In the genomic region with DNA sequence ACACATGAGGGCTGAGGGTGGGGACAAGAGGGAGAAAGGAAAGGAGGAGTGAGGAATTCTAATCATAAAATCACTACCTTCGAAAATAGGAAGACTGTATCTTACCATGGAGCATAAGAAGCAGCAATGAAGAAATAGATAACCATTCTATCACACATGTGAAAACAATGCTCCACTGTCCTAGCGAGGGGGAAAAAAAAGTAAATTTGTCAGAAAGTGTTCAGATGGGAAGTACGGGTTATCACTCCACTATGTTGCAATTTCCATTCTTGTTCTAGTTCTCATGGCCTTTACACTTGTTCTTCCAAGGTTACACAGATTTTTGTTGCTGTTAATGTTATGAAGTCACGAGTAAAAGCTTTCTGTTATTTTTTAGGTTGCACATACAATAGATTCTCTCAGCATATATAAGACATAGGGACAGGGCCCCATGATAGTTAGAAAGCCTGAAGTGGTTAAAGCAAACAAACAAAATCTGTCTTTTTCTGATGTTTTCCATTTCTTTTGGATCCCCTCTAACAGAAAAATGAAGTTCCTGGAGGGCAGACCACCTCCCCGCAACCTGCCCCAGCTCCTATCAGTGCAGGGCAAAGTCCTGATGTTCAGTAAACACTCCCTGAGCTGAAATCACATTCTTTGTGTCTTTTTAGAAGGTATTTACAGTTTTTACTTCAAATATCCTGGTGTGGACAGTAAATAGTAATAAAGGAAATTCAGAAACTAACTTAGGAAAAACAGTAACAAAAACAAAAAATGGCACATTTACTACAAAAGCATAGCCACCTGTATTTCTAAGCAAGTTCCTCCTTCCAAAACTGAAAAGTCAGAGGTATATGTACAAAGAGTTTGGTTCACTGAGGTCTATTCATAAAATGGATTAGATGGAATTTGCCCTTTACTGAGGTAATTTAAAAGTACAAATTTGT, we compare ENCODE assay signal across 1 cellular context.
A peak's percentile ranks its signal among the peaks of the same experiment; 100 is the strongest.
TF ChIP-seq lines count a peak whose summit lies in the region.

No MANE protein-coding gene starts in this region.

TF ChIP-seq in HepG2, 621 proteins besides CTCF, POLR2A, EP300 and RAD21 (continued from another document and continues in another):
- TF ChIP-seq GFI1 (CRISPR knock-in tag; IDR thresholded peaks at IDR 0.05; ENCODE audit: borderline replicate concordance) (peak; percentile 96), SP1 (IDR thresholded peaks at IDR 0.05) (no peak), SP1 (CRISPR knock-in tag; IDR thresholded peaks at IDR 0.05) (peak; percentile 8; the same call in 1 of the 2 replicates), FOXA3 (CRISPR knock-in tag; IDR thresholded peaks at IDR 0.05) (peak; percentile 91), TBX3 (IDR thresholded peaks at IDR 0.05; ENCODE audit: borderline replicate concordance) (peak; percentile 46; the same call in 1 of the 2 replicates), FOXJ3 (CRISPR knock-in tag; IDR thresholded peaks at IDR 0.05; ENCODE audit: borderline replicate concordance) (peak; percentile 90), SSRP1 (CRISPR knock-in tag; IDR thresholded peaks at IDR 0.05) (peak; percentile 87; the same call in 1 of the 2 replicates), NR3C1 (CRISPR knock-in tag; IDR thresholded peaks at IDR 0.05) (no peak), ZNF333 (CRISPR knock-in tag; IDR thresholded peaks at IDR 0.05; ENCODE audit: borderline replicate concordance) (no peak; the same call in 1 of the 2 replicates), ZBTB7A (CRISPR knock-in tag; IDR thresholded peaks at IDR 0.05) (no peak), SMC3 (IDR thresholded peaks at IDR 0.05; ENCODE audit: low read length) (peak; percentile 3; the same call in 1 of the 2 replicates), CCAR2 (optimal IDR thresholded peaks at IDR 0.05; ENCODE audit: low read depth, low read length) (no peak), PAX8 (CRISPR knock-in tag; IDR thresholded peaks at IDR 0.05; ENCODE audit: borderline replicate concordance) (no peak), ZBTB20 (CRISPR knock-in tag; IDR thresholded peaks at IDR 0.05; ENCODE audit: borderline replicate concordance, low read depth) (peak; percentile 78; the same call in 1 of the 2 replicates), HOXD1 (CRISPR knock-in tag; IDR thresholded peaks at IDR 0.05) (peak; percentile 77), HNF4A (CRISPR knock-in tag; IDR thresholded peaks at IDR 0.05) (peak; percentile 96), MED13 (CRISPR knock-in tag; IDR thresholded peaks at IDR 0.05) (peak; percentile 87), DPF2 (CRISPR knock-in tag; IDR thresholded peaks at IDR 0.05; ENCODE audit: borderline replicate concordance, low read depth) (peak; percentile 93), ZNF878 (CRISPR knock-in tag; IDR thresholded peaks at IDR 0.05) (peak; percentile 77; the same call in 1 of the 2 replicates), PHF5A (CRISPR knock-in tag; IDR thresholded peaks at IDR 0.05; ENCODE audit: low read depth, unreplicated experiment) (peak; percentile 79), FOSL2 (CRISPR knock-in tag; IDR thresholded peaks at IDR 0.05) (peak; percentile 74; the same call in 1 of the 2 replicates), PHF21A (CRISPR knock-in tag; IDR thresholded peaks at IDR 0.05) (peak; percentile 83), ADNP (CRISPR knock-in tag; IDR thresholded peaks at IDR 0.05) (no peak), MTF2 (CRISPR knock-in tag; IDR thresholded peaks at IDR 0.05; ENCODE audit: borderline replicate concordance) (no peak), FLYWCH1 (CRISPR knock-in tag; IDR thresholded peaks at IDR 0.05) (peak; percentile 76; the same call in 1 of the 2 replicates), GATA4 (IDR thresholded peaks at IDR 0.05; ENCODE audit: borderline replicate concordance, low read depth) (peak; percentile 97), CBX5 (CRISPR knock-in tag; IDR thresholded peaks at IDR 0.05; ENCODE audit: borderline replicate concordance) (peak; percentile 67; the same call in 1 of the 2 replicates), THYN1 (CRISPR knock-in tag; IDR thresholded peaks at IDR 0.05; ENCODE audit: borderline replicate concordance, low read depth) (no peak), MTA1 (CRISPR knock-in tag; IDR thresholded peaks at IDR 0.05; ENCODE audit: borderline replicate concordance) (peak; percentile 8; the same call in 1 of the 2 replicates), ZNF326 (CRISPR knock-in tag; IDR thresholded peaks at IDR 0.05; ENCODE audit: borderline replicate concordance) (no peak)
- TF ChIP-seq, protein P1, sequence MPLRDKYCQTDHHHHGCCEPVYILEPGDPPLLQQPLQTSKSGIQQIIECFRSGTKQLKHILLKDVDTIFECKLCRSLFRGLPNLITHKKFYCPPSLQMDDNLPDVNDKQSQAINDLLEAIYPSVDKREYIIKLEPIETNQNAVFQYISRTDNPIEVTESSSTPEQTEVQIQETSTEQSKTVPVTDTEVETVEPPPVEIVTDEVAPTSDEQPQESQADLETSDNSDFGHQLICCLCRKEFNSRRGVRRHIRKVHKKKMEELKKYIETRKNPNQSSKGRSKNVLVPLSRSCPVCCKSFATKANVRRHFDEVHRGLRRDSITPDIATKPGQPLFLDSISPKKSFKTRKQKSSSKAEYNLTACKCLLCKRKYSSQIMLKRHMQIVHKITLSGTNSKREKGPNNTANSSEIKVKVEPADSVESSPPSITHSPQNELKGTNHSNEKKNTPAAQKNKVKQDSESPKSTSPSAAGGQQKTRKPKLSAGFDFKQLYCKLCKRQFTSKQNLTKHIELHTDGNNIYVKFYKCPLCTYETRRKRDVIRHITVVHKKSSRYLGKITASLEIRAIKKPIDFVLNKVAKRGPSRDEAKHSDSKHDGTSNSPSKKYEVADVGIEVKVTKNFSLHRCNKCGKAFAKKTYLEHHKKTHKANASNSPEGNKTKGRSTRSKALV (CRISPR knock-in tag; IDR thresholded peaks at IDR 0.05): peak; percentile 74; the same call in 1 of the 2 replicates
- TF ChIP-seq, protein P2, sequence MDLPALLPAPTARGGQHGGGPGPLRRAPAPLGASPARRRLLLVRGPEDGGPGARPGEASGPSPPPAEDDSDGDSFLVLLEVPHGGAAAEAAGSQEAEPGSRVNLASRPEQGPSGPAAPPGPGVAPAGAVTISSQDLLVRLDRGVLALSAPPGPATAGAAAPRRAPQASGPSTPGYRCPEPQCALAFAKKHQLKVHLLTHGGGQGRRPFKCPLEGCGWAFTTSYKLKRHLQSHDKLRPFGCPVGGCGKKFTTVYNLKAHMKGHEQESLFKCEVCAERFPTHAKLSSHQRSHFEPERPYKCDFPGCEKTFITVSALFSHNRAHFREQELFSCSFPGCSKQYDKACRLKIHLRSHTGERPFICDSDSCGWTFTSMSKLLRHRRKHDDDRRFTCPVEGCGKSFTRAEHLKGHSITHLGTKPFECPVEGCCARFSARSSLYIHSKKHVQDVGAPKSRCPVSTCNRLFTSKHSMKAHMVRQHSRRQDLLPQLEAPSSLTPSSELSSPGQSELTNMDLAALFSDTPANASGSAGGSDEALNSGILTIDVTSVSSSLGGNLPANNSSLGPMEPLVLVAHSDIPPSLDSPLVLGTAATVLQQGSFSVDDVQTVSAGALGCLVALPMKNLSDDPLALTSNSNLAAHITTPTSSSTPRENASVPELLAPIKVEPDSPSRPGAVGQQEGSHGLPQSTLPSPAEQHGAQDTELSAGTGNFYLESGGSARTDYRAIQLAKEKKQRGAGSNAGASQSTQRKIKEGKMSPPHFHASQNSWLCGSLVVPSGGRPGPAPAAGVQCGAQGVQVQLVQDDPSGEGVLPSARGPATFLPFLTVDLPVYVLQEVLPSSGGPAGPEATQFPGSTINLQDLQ (CRISPR knock-in tag; IDR thresholded peaks at IDR 0.05): no peak
- TF ChIP-seq, protein P3, sequence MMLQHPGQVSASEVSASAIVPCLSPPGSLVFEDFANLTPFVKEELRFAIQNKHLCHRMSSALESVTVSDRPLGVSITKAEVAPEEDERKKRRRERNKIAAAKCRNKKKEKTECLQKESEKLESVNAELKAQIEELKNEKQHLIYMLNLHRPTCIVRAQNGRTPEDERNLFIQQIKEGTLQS (CRISPR knock-in tag; IDR thresholded peaks at IDR 0.05): no peak
- TF ChIP-seq, protein P4, sequence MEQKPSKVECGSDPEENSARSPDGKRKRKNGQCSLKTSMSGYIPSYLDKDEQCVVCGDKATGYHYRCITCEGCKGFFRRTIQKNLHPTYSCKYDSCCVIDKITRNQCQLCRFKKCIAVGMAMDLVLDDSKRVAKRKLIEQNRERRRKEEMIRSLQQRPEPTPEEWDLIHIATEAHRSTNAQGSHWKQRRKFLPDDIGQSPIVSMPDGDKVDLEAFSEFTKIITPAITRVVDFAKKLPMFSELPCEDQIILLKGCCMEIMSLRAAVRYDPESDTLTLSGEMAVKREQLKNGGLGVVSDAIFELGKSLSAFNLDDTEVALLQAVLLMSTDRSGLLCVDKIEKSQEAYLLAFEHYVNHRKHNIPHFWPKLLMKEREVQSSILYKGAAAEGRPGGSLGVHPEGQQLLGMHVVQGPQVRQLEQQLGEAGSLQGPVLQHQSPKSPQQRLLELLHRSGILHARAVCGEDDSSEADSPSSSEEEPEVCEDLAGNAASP (CRISPR knock-in tag; IDR thresholded peaks at IDR 0.05; ENCODE audit: borderline replicate concordance): peak; percentile 69
- TF ChIP-seq, protein P5, sequence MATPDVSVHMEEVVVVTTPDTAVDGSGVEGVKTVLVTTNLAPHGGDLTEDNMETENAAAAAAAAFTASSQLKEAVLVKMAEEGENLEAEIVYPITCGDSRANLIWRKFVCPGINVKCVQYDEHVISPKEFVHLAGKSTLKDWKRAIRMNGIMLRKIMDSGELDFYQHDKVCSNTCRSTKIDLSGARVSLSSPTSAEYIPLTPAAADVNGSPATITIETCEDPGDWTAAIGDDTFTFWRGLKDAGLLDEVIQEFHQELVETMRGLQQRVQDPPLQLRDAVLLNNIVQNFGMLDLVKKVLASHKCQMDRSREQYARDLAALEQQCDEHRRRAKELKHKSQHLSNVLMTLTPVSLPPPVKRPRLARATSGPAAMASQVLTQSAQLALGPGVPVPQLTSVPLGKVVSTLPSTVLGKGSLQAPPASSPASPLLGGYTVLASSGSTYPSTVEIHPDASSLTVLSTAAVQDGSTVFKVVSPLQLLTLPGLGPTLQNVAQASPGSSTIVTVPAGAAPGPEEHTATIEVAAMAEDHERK (CRISPR knock-in tag; IDR thresholded peaks at IDR 0.05; ENCODE audit: low read depth): no peak
- TF ChIP-seq, protein P6, sequence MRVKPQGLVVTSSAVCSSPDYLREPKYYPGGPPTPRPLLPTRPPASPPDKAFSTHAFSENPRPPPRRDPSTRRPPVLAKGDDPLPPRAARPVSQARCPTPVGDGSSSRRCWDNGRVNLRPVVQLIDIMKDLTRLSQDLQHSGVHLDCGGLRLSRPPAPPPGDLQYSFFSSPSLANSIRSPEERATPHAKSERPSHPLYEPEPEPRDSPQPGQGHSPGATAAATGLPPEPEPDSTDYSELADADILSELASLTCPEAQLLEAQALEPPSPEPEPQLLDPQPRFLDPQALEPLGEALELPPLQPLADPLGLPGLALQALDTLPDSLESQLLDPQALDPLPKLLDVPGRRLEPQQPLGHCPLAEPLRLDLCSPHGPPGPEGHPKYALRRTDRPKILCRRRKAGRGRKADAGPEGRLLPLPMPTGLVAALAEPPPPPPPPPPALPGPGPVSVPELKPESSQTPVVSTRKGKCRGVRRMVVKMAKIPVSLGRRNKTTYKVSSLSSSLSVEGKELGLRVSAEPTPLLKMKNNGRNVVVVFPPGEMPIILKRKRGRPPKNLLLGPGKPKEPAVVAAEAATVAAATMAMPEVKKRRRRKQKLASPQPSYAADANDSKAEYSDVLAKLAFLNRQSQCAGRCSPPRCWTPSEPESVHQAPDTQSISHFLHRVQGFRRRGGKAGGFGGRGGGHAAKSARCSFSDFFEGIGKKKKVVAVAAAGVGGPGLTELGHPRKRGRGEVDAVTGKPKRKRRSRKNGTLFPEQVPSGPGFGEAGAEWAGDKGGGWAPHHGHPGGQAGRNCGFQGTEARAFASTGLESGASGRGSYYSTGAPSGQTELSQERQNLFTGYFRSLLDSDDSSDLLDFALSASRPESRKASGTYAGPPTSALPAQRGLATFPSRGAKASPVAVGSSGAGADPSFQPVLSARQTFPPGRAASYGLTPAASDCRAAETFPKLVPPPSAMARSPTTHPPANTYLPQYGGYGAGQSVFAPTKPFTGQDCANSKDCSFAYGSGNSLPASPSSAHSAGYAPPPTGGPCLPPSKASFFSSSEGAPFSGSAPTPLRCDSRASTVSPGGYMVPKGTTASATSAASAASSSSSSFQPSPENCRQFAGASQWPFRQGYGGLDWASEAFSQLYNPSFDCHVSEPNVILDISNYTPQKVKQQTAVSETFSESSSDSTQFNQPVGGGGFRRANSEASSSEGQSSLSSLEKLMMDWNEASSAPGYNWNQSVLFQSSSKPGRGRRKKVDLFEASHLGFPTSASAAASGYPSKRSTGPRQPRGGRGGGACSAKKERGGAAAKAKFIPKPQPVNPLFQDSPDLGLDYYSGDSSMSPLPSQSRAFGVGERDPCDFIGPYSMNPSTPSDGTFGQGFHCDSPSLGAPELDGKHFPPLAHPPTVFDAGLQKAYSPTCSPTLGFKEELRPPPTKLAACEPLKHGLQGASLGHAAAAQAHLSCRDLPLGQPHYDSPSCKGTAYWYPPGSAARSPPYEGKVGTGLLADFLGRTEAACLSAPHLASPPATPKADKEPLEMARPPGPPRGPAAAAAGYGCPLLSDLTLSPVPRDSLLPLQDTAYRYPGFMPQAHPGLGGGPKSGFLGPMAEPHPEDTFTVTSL (CRISPR knock-in tag; IDR thresholded peaks at IDR 0.05; ENCODE audit: borderline replicate concordance): peak; percentile 97; the same call in 1 of the 2 replicates
- TF ChIP-seq, protein P7, sequence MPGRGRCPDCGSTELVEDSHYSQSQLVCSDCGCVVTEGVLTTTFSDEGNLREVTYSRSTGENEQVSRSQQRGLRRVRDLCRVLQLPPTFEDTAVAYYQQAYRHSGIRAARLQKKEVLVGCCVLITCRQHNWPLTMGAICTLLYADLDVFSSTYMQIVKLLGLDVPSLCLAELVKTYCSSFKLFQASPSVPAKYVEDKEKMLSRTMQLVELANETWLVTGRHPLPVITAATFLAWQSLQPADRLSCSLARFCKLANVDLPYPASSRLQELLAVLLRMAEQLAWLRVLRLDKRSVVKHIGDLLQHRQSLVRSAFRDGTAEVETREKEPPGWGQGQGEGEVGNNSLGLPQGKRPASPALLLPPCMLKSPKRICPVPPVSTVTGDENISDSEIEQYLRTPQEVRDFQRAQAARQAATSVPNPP (CRISPR knock-in tag; IDR thresholded peaks at IDR 0.05): no peak
- TF ChIP-seq, protein P8, sequence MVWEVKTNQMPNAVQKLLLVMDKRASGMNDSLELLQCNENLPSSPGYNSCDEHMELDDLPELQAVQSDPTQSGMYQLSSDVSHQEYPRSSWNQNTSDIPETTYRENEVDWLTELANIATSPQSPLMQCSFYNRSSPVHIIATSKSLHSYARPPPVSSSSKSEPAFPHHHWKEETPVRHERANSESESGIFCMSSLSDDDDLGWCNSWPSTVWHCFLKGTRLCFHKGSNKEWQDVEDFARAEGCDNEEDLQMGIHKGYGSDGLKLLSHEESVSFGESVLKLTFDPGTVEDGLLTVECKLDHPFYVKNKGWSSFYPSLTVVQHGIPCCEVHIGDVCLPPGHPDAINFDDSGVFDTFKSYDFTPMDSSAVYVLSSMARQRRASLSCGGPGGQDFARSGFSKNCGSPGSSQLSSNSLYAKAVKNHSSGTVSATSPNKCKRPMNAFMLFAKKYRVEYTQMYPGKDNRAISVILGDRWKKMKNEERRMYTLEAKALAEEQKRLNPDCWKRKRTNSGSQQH (CRISPR knock-in tag; IDR thresholded peaks at IDR 0.05; ENCODE audit: low read depth): peak; percentile 61; the same call in 1 of the 2 replicates
